ENCODE assay signal across 14 cellular contexts in genomic region chr15:100125627-100126231, GRCh38.
DNase-seq lines count a peak whose midpoint lies in the region; ATAC-seq and TF ChIP-seq lines count a peak whose summit lies in the region.
"Had no signal": no experiment of that assay in that cellular context is flagged by ENCODE, and none has a peak within 500 bp of the region (broad histone marks: within the 10 kb centered on the region; RNA-seq: fewer than 3 reads in every experiment).

No MANE protein-coding gene starts in this region.

- peak overlapping the region; percentile 60 for H3K27ac ChIP-seq in cingulate gyrus (ENCODE audit: low read depth, low read length)
- peak overlapping the region in 7 of 10 donors; percentile 25 to 64 (median 41) for H3K27ac ChIP-seq in heart right ventricle
- H3K27ac ChIP-seq in upper lobe of right lung: no peak overlapping the region

- no peaks in the 10 kb centered on the region for H3K36me3 ChIP-seq in heart right ventricle
- no peaks in the 10 kb centered on the region for H3K36me3 ChIP-seq in upper lobe of right lung

- WGBS in heart right ventricle, 2 donors: 59 to 63% methylated on average over 15 of the region's 15 CpGs

- peaks cover 6% of the 10 kb centered on the region for H3K27me3 Mint-ChIP-seq in nephron progenitor cell (ENCODE audit: low read depth, poor library complexity)
- H3K27me3 Mint-ChIP-seq in activated T-cell treated with anti-CD3 and anti-CD28 coated beads, Interleukin-2, amount 50 U/mL, for 24 hours: no peaks in the 10 kb centered on the region
- H3K27me3 Mint-ChIP-seq: CD4-positive, alpha-beta memory T cell had no signal

- H3K4me1 ChIP-seq in heart right ventricle (peaks cover 0 to 14% (median 4%) of the 10 kb centered on the region in 9 donors), upper lobe of right lung (peaks cover 3% of the 10 kb centered on the region)

- H3K27me3 ChIP-seq in heart right ventricle (no peaks in the 10 kb centered on the region), upper lobe of right lung (no peaks in the 10 kb centered on the region)

- DNase-seq in heart right ventricle (peak; percentile 39 to 74), nephron progenitor cell (no peak), upper lobe of right lung (peak; percentile 51), 8988T (no peak)
- DNase-seq in activated T-cell treated with anti-CD3 and anti-CD28 coated beads, Interleukin-2, amount 50 U/mL, for 24 hours: no peak
- DNase-seq: activated gamma-delta T cell treated with Interleukin-2 at 50 U/mL for 16 hours; CD4-positive, alpha-beta memory T cell; KG1; NCI-H510A; PC-3; stimulated activated CD4-positive, alpha-beta T cell treated with anti-CD3 and anti-CD28 coated beads, Interleukin-12 subunit alpha, Interleukin-12 subunit beta, amount 100 ng/mL, for 4 hours had no signal

- H3K27ac Mint-ChIP-seq in nephron progenitor cell: peak overlapping the region; percentile 24
- no peak overlapping the region for H3K27ac Mint-ChIP-seq in activated T-cell treated with anti-CD3 and anti-CD28 coated beads, Interleukin-2, amount 50 U/mL, for 24 hours
- H3K27ac Mint-ChIP-seq: CD4-positive, alpha-beta memory T cell had no signal

- peaks cover 24% of the 10 kb centered on the region for H3K9me3 Mint-ChIP-seq in nephron progenitor cell
- peaks cover 15% of the 10 kb centered on the region for H3K9me3 Mint-ChIP-seq in activated T-cell treated with anti-CD3 and anti-CD28 coated beads, Interleukin-2, amount 50 U/mL, for 24 hours

- TF ChIP-seq CTCF in heart right ventricle (IDR thresholded peaks at IDR 0.05) (no peak), nephron progenitor cell (IDR thresholded peaks at IDR 0.05) (no peak), upper lobe of right lung (IDR thresholded peaks at IDR 0.05) (no peak)

- H3K4me1 Mint-ChIP-seq in nephron progenitor cell: peaks cover 28% of the 10 kb centered on the region
- H3K4me1 Mint-ChIP-seq in activated T-cell treated with anti-CD3 and anti-CD28 coated beads, Interleukin-2, amount 50 U/mL, for 24 hours (ENCODE audit: low read depth): no peaks in the 10 kb centered on the region
- H3K4me1 Mint-ChIP-seq: CD4-positive, alpha-beta memory T cell had no signal

- peaks cover 16% of the 10 kb centered on the region for H3K36me3 Mint-ChIP-seq in nephron progenitor cell (ENCODE audit: low read depth)
- H3K36me3 Mint-ChIP-seq in activated T-cell treated with anti-CD3 and anti-CD28 coated beads, Interleukin-2, amount 50 U/mL, for 24 hours (ENCODE audit: low read depth): peaks cover 37% of the 10 kb centered on the region

- H3K9me3 ChIP-seq in heart right ventricle (peaks cover 0 to 22% (median 12%) of the 10 kb centered on the region in 11 donors), upper lobe of right lung (peaks cover 10% of the 10 kb centered on the region)

- no peak overlapping the region for H3K4me3 Mint-ChIP-seq in nephron progenitor cell
- no peak overlapping the region for H3K4me3 Mint-ChIP-seq in activated T-cell treated with anti-CD3 and anti-CD28 coated beads, Interleukin-2, amount 50 U/mL, for 24 hours
- H3K4me3 Mint-ChIP-seq: CD4-positive, alpha-beta memory T cell had no signal

- intact Hi-C loops in heart right ventricle (cut with DNase I): loop anchor here in 2 of 10 donors (5.0 to 10.0 kb wide), 2 partner anchors 163 to 191 kb away; no protein-coding TSS in a partner anchor
- intact Hi-C loops in upper lobe of right lung (cut with DNase I): no loop called here

- peak; percentile 76 to 93 (median 86) for ATAC-seq in heart right ventricle
- ATAC-seq in upper lobe of right lung: peak; percentile 65
- no peak for ATAC-seq in HG02973 (IDR thresholded peaks at IDR 0.05; ENCODE audit: unreplicated experiment)
- ATAC-seq: HCT116, PC-3 had no signal

- H3K4me3 ChIP-seq in heart right ventricle (no peak overlapping the region), upper lobe of right lung (no peak overlapping the region)

Comparison
In these comparisons a context has a peak if more than half of its experiments do, and no peak if none do; other contexts are left out.
1. DNase-seq: peak in heart right ventricle (2 of 2) and upper lobe of right lung (single experiment); none in nephron progenitor cell (single experiment), activated T-cell treated with anti-CD3 and anti-CD28 coated beads, Interleukin-2, amount 50 U/mL, for 24 hours (single experiment) and 8988T (single experiment).